In the genomic region with DNA sequence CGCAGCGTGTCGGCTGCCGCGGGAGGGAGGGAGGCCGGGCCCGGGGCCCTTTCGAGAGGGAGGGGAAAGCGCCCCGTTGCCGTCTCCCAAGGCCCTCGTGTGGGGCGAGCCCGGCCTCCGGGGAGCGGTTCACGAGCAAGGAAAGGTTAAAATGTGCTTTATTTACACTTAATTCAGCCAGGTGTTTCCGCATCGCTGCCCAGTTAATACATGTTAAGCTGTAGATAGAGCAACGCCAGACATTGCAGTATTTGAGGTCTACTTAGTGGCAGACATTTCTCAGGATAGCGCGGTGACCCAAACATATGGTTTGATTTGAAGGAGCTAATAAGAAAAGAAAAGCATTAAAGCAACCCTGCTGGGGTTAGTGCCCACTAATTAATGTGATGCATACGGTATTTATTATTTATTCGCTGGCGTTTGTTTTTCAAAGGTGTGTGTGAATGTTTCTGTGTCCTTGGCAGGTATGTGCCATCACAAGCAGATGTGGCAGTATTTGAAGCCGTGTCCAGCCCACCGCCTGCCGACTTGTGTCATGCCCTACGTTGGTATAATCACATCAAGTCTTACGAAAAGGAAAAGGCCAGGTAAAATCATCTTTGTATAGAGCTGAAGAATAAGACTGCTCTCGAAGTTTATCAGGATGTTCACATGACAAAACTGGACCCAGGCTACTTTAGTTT, we compare ENCODE assay signal across 8 cellular contexts. TPM values are rescaled to one million over a fixed set of nuclear protein-coding genes. Genes with fewer than 3 reads are reported as not detected.
DNase-seq lines count a peak whose midpoint lies in the region; ATAC-seq, FAIRE-seq and TF ChIP-seq lines count a peak whose summit lies in the region.

No MANE protein-coding gene starts in this region.

- no peaks in the 10 kb centered on the region for H3K9me3 ChIP-seq in SK-N-SH
- no peaks in the 10 kb centered on the region for H3K9me3 ChIP-seq in effector memory CD4-positive, alpha-beta T cell (ENCODE audit: control insufficient read depth, low read length)

- peak overlapping the region; percentile 85 for H3K9ac ChIP-seq in SK-N-SH

- H3K4me2 ChIP-seq in SK-N-SH: peak overlapping the region; percentile 80

- peaks cover 4 to 12% of the 10 kb centered on the region in 2 experiments; a peak in 3 of 4 replicates for H3K4me1 ChIP-seq in SK-N-SH (ENCODE audit: control insufficient read depth in 1 of 2, insufficient read depth in 2 of 2, low read depth in 1 of 2, low read length in 1 of 2)
- H3K4me1 ChIP-seq in effector memory CD4-positive, alpha-beta T cell (ENCODE audit: control insufficient read depth, insufficient read depth, low read length, poor library complexity, severe bottlenecking): peaks cover 14% of the 10 kb centered on the region

- WGBS in SK-N-SH (ENCODE audit: low lambda C conversion rate): 2% methylated on average over 24 of the region's 31 CpGs

- CTCF ChIA-PET in SK-N-SH (lab: Yijun Ruan, JAX): interaction anchor here (0.7 to 1.4 kb wide), 3 partner anchors 104 to 272 kb away, joined by 3 read pairs; no protein-coding TSS in a partner anchor

- peaks cover 78% of the 10 kb centered on the region for H3K79me2 ChIP-seq in SK-N-SH (ENCODE audit: insufficient read depth)

- H3K27ac ChIP-seq in SK-N-SH (ENCODE audit: low read depth in 2 of 2, low read length in 1 of 2): peak overlapping the region; percentile 88 to 93
- peak overlapping the region; percentile 87 for H3K27ac ChIP-seq in effector memory CD4-positive, alpha-beta T cell (ENCODE audit: insufficient read depth, low read length, poor library complexity, severe bottlenecking)

- no peak for TF ChIP-seq RAD21 in SK-N-SH (IDR thresholded peaks at IDR 0.05; ENCODE audit: low read length)

- no peak for TF ChIP-seq EP300 in SK-N-SH (IDR thresholded peaks at IDR 0.05; ENCODE audit: borderline replicate concordance in 1 of 2, low read depth in 1 of 2, low read length in 1 of 2)

- H4K20me1 ChIP-seq in SK-N-SH (ENCODE audit: insufficient read depth): peaks cover 11% of the 10 kb centered on the region

- peaks cover 5% of the 10 kb centered on the region for H3F3A ChIP-seq in SK-N-SH (replicated peaks; ENCODE audit: insufficient read depth)

- no peak for FAIRE-seq in HTR-8/SVneo (lab: Jason Lieb, UNC)

- H3K36me3 ChIP-seq in SK-N-SH (replicated peaks in 1 of 2; ENCODE audit: control insufficient read depth in 1 of 2, insufficient read depth in 2 of 2, low read length in 1 of 2): peaks cover 21 to 44% of the 10 kb centered on the region in 2 experiments
- H3K36me3 ChIP-seq in effector memory CD4-positive, alpha-beta T cell (ENCODE audit: control insufficient read depth, insufficient read depth, low read length): peaks cover 20% of the 10 kb centered on the region

- no peaks in the 10 kb centered on the region for H3K9me2 ChIP-seq in SK-N-SH

- POLR2A ChIA-PET in SK-N-SH (lab: Yijun Ruan, JAX): interaction anchor here (1.1 kb wide), 2 partner anchors 44 to 74 kb away, joined by 3 to 7 read pairs; a partner anchor contains a TSS

- ATAC-seq in GM18909 (IDR thresholded peaks at IDR 0.05; ENCODE audit: poor library complexity, unreplicated experiment): peak; percentile 59
- ATAC-seq in HG03108 (IDR thresholded peaks at IDR 0.05; ENCODE audit: unreplicated experiment): peak; percentile 34

- peak overlapping the region; percentile 76 to 84 for H3K4me3 ChIP-seq in SK-N-SH (ENCODE audit: low read depth in 2 of 2, low read length in 1 of 2)
- H3K4me3 ChIP-seq in effector memory CD4-positive, alpha-beta T cell (ENCODE audit: insufficient read depth, low read depth, low read length, poor library complexity, severe bottlenecking): peak overlapping the region; percentile 82

- no peaks in the 10 kb centered on the region for H3K27me3 ChIP-seq in SK-N-SH (ENCODE audit: insufficient read depth)
- no peaks in the 10 kb centered on the region for H3K27me3 ChIP-seq in effector memory CD4-positive, alpha-beta T cell (replicated peaks; ENCODE audit: control insufficient read depth, insufficient read depth, low read length, poor library complexity, severe bottlenecking)

- DNase-seq in CD1c-positive myeloid dendritic cell (ENCODE audit: extremely low spot score): peak; percentile 70
- peak; percentile 79 for DNase-seq in SK-N-SH
- DNase-seq in effector memory CD4-positive, alpha-beta T cell: no peak
- peak; percentile 45 for DNase-seq in midbrain (lab: John Stamatoyannopoulos, UW)
- DNase-seq in HTR-8/SVneo (ENCODE audit: insufficient read length, low spot score): no peak
- DNase-seq in NCI-H1048 (lab: John Stamatoyannopoulos, UW): no peak

- H2AFZ ChIP-seq in SK-N-SH (ENCODE audit: low read depth): peak overlapping the region; percentile 82

- no peak for TF ChIP-seq CTCF in SK-N-SH (IDR thresholded peaks at IDR 0.05)

TF ChIP-seq in SK-N-SH, 30 proteins besides CTCF, POLR2A, EP300 and RAD21 (continues in another document):
- TF ChIP-seq, protein P1, sequence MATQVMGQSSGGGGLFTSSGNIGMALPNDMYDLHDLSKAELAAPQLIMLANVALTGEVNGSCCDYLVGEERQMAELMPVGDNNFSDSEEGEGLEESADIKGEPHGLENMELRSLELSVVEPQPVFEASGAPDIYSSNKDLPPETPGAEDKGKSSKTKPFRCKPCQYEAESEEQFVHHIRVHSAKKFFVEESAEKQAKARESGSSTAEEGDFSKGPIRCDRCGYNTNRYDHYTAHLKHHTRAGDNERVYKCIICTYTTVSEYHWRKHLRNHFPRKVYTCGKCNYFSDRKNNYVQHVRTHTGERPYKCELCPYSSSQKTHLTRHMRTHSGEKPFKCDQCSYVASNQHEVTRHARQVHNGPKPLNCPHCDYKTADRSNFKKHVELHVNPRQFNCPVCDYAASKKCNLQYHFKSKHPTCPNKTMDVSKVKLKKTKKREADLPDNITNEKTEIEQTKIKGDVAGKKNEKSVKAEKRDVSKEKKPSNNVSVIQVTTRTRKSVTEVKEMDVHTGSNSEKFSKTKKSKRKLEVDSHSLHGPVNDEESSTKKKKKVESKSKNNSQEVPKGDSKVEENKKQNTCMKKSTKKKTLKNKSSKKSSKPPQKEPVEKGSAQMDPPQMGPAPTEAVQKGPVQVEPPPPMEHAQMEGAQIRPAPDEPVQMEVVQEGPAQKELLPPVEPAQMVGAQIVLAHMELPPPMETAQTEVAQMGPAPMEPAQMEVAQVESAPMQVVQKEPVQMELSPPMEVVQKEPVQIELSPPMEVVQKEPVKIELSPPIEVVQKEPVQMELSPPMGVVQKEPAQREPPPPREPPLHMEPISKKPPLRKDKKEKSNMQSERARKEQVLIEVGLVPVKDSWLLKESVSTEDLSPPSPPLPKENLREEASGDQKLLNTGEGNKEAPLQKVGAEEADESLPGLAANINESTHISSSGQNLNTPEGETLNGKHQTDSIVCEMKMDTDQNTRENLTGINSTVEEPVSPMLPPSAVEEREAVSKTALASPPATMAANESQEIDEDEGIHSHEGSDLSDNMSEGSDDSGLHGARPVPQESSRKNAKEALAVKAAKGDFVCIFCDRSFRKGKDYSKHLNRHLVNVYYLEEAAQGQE (IDR thresholded peaks at IDR 0.05; ENCODE audit: low read depth, low read length): no peak
- TF ChIP-seq MXI1 (IDR thresholded peaks at IDR 0.05; ENCODE audit: low read depth, low read length) (peak; percentile 89; the same call in 1 of the 2 replicates), NRF1 (IDR thresholded peaks at IDR 0.05; ENCODE audit: low read depth, low read length) (no peak), JUND (IDR thresholded peaks at IDR 0.05) (no peak), RXRA (IDR thresholded peaks at IDR 0.05; ENCODE audit: borderline replicate concordance, low read depth) (no peak), GABPA (IDR thresholded peaks at IDR 0.05; ENCODE audit: low read depth) (no peak), TCF12 (IDR thresholded peaks at IDR 0.05) (no peak), CHD2 (IDR thresholded peaks at IDR 0.05; ENCODE audit: low read length, partially characterized antibody) (no peak), SIN3A (IDR thresholded peaks at IDR 0.05; ENCODE audit: borderline replicate concordance, low read depth, low read length) (no peak), ELF1 (IDR thresholded peaks at IDR 0.05) (no peak)
- TF ChIP-seq, protein P2, sequence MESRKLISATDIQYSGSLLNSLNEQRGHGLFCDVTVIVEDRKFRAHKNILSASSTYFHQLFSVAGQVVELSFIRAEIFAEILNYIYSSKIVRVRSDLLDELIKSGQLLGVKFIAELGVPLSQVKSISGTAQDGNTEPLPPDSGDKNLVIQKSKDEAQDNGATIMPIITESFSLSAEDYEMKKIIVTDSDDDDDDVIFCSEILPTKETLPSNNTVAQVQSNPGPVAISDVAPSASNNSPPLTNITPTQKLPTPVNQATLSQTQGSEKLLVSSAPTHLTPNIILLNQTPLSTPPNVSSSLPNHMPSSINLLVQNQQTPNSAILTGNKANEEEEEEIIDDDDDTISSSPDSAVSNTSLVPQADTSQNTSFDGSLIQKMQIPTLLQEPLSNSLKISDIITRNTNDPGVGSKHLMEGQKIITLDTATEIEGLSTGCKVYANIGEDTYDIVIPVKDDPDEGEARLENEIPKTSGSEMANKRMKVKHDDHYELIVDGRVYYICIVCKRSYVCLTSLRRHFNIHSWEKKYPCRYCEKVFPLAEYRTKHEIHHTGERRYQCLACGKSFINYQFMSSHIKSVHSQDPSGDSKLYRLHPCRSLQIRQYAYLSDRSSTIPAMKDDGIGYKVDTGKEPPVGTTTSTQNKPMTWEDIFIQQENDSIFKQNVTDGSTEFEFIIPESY (IDR thresholded peaks at IDR 0.05; ENCODE audit: borderline replicate concordance, low read depth): no peak
- TF ChIP-seq, protein P3, sequence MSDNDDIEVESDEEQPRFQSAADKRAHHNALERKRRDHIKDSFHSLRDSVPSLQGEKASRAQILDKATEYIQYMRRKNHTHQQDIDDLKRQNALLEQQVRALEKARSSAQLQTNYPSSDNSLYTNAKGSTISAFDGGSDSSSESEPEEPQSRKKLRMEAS (IDR thresholded peaks at IDR 0.05; ENCODE audit: low read depth): 0 out of 2 replicates have a peak, but pooled peaks have one; percentile 95
- TF ChIP-seq, protein P4, sequence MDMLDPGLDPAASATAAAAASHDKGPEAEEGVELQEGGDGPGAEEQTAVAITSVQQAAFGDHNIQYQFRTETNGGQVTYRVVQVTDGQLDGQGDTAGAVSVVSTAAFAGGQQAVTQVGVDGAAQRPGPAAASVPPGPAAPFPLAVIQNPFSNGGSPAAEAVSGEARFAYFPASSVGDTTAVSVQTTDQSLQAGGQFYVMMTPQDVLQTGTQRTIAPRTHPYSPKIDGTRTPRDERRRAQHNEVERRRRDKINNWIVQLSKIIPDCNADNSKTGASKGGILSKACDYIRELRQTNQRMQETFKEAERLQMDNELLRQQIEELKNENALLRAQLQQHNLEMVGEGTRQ (IDR thresholded peaks at IDR 0.05; ENCODE audit: borderline replicate concordance, low read depth, low read length): no peak

RNA-seq across cellular contexts. Expression of a gene that starts 0.6 kb away (rescaled TPM):
- polyA plus RNA-seq in SK-N-SH (2012; rRNA removed): 720 and 815 TPM in 2 replicates
- polyA plus RNA-seq in SK-N-SH (2012; cell fraction: cytosol; rRNA removed): 879 and 1,372 TPM in 2 replicates
- polyA plus RNA-seq in SK-N-SH (2012; cell fraction: nucleus; rRNA removed): 223 and 290 TPM in 2 replicates

RNA-seq across cellular contexts. Expression of a gene that starts 1.0 kb away (rescaled TPM):
- 54.8 and 90.7 TPM in 2 replicates for polyA plus RNA-seq in SK-N-SH (2012; rRNA removed)
- 77.6 and 80.6 TPM in 2 replicates for polyA plus RNA-seq in SK-N-SH (2012; cell fraction: cytosol; rRNA removed)
- polyA plus RNA-seq in SK-N-SH (2012; cell fraction: nucleus; rRNA removed): 35.6 and 60.0 TPM in 2 replicates

Comparison
In these comparisons a context has a peak if more than half of its experiments do, and no peak if none do; other contexts are left out.
1. DNase-seq: peak in CD1c-positive myeloid dendritic cell (single experiment), SK-N-SH (single experiment) and midbrain (single experiment); none in effector memory CD4-positive, alpha-beta T cell (0 of 3), HTR-8/SVneo (single experiment) and NCI-H1048 (single experiment).